ENCODE assay signal across 1 cellular context in genomic region chr19:34171877-34172660, GRCh38.
TF ChIP-seq lines count a peak whose summit lies in the region.

Gene LSM14A (plus strand): TSS chr19:34172504. CDS start chr19:34172643, 139 bp downstream.

TF ChIP-seq in SK-N-SH, 30 proteins besides CTCF, POLR2A, EP300 and RAD21 (continued from another document):
- TF ChIP-seq ZBTB33 (IDR thresholded peaks at IDR 0.05; ENCODE audit: borderline replicate concordance, low read depth) (peak; percentile 96), FOXM1 (IDR thresholded peaks at IDR 0.05; ENCODE audit: low read depth) (no peak), TCF12 (IDR thresholded peaks at IDR 0.05) (no peak; the same call in 1 of the 2 replicates), MAX (IDR thresholded peaks at IDR 0.05; ENCODE audit: low read depth) (peak; percentile 70), IRF3 (IDR thresholded peaks at IDR 0.05; ENCODE audit: low read depth, low read length) (no peak), FOSL2 (IDR thresholded peaks at IDR 0.05; ENCODE audit: borderline replicate concordance, low read depth) (no peak), NRF1 (IDR thresholded peaks at IDR 0.05; ENCODE audit: low read depth, low read length) (0 out of 2 replicates have a peak, but pooled peaks have one; percentile 10)
